Comparison of ENCODE assay signal across 18 cellular contexts in genomic region chr17:65071861-65072260, GRCh38. TPM values are rescaled to one million over a fixed set of nuclear protein-coding genes. Genes with fewer than 3 reads are reported as not detected.
A peak's percentile ranks its signal among the peaks of the same experiment; 100 is the strongest.
DNase-seq lines count a peak whose midpoint lies in the region; ATAC-seq, FAIRE-seq and TF ChIP-seq lines count a peak whose summit lies in the region.
"Had no signal": no experiment of that assay in that cellular context is flagged by ENCODE, and none has a peak within 500 bp of the region (broad histone marks: within the 10 kb centered on the region; RNA-seq: fewer than 3 reads in every experiment).

No MANE protein-coding gene starts in this region.

- WGBS in A549 (ENCODE audit: missing lambda C conversion rate), result 7% methylated on average over 2 of the region's 2 CpGs

- no peak for TF ChIP-seq RAD21 in A549 (conservative IDR thresholded peaks at IDR 0.05 in 1 of 2, IDR thresholded peaks at IDR 0.05 in 1 of 2)

- H3K9me3 ChIP-seq in A549, result no peaks in the 10 kb centered on the region
- H3K9me3 ChIP-seq in astrocyte (ENCODE audit: insufficient read depth, low read depth, low read length), result no peaks in the 10 kb centered on the region
- no peaks in the 10 kb centered on the region for H3K9me3 ChIP-seq in keratinocyte (ENCODE audit: control insufficient read depth, low read depth, low read length)
- H3K9me3 ChIP-seq: gastrocnemius medialis, Peyer's patch had no signal

- H3K9me1 ChIP-seq in keratinocyte (ENCODE audit: control insufficient read depth, extremely low read depth, insufficient read depth, low read length), result no peaks in the 10 kb centered on the region

- TF ChIP-seq CTCF in A549 (IDR thresholded peaks at IDR 0.05) (no peak), astrocyte (IDR thresholded peaks at IDR 0.05; ENCODE audit: insufficient read depth, low read depth, low read length) (no peak), keratinocyte (optimal IDR thresholded peaks at IDR 0.05 in 1 of 3, IDR thresholded peaks at IDR 0.05 in 1 of 3, conservative IDR thresholded peaks at IDR 0.05 in 1 of 3; ENCODE audit: extremely low read depth in 1 of 3, insufficient read depth in 2 of 3, low read length in 3 of 3) (no peak)

- ATAC-seq in A549, result peak; percentile 48 to 69; a peak in 5 of 6 replicates
- ATAC-seq in HG03159 (IDR thresholded peaks at IDR 0.05; ENCODE audit: unreplicated experiment), result no peak
- no peak for ATAC-seq in GM19023 (IDR thresholded peaks at IDR 0.05; ENCODE audit: unreplicated experiment)
- ATAC-seq: activated CD8-positive, alpha-beta T cell treated with anti-CD3 and anti-CD28 coated beads for 36 hours; gastrocnemius medialis; T-cell had no signal

- dilution Hi-C loops in keratinocyte (cut with MboI; ENCODE audit: extremely low pct_ligation_motif_present, low sequenced_read_pairs), result no loop called here

- H3K4me1 ChIP-seq in A549, result peaks cover 57% of the 10 kb centered on the region
- no peaks in the 10 kb centered on the region for H3K4me1 ChIP-seq in astrocyte (ENCODE audit: insufficient read depth, low read length)
- H3K4me1 ChIP-seq in keratinocyte (ENCODE audit: control insufficient read depth, extremely low read depth, insufficient read depth, low read length), result peaks cover 11% of the 10 kb centered on the region

- H2AFZ ChIP-seq in astrocyte (ENCODE audit: low read depth, low read length), result no peak overlapping the region
- H2AFZ ChIP-seq in keratinocyte (ENCODE audit: control insufficient read depth, low read length), result no peak overlapping the region

- CTCF ChIA-PET in A549 (lab: Yijun Ruan, JAX), result interaction anchor here (1.0 to 16.7 kb wide), 6 partner anchors 9 to 126 kb away, joined by 3 to 145 read pairs (median 5); no protein-coding TSS in a partner anchor

- H3K4me3 ChIP-seq in A549 (no peak overlapping the region), astrocyte (ENCODE audit: insufficient read depth, low read depth, low read length) (no peak overlapping the region), keratinocyte (ENCODE audit: control insufficient read depth in 2 of 3, extremely low read depth in 1 of 3, insufficient read depth in 2 of 3, low read depth in 1 of 3, low read length in 3 of 3) (no peak overlapping the region)
- H3K4me3 ChIP-seq: gastrocnemius medialis, Peyer's patch had no signal

- H3K27me3 ChIP-seq in astrocyte (ENCODE audit: insufficient read depth, low read length) (no peaks in the 10 kb centered on the region), keratinocyte (ENCODE audit: control insufficient read depth, extremely low read depth, insufficient read depth, low read length) (no peaks in the 10 kb centered on the region)
- H3K27me3 ChIP-seq: gastrocnemius medialis, Peyer's patch had no signal

- POLR2A ChIA-PET in A549 (lab: Yijun Ruan, JAX), result interaction anchor here (1.0 to 1.6 kb wide), 3 partner anchors 15 to 29 kb away, joined by 3 to 4 read pairs (median 4); partner anchors contain the start of gene GNA13

- H3K27ac ChIP-seq in A549, result peak overlapping the region; percentile 72 to 88
- no peak overlapping the region for H3K27ac ChIP-seq in astrocyte (ENCODE audit: low read depth, low read length)
- no peak overlapping the region for H3K27ac ChIP-seq in keratinocyte (ENCODE audit: control insufficient read depth, insufficient read depth, low read length)
- H3K27ac ChIP-seq: gastrocnemius medialis, HL-60, WERI-Rb-1 had no signal

- no peaks in the 10 kb centered on the region for H3K9me3 Mint-ChIP-seq in astrocyte (ENCODE audit: unreplicated experiment)
- no peaks in the 10 kb centered on the region for H3K9me3 Mint-ChIP-seq in immature natural killer cell
- H3K9me3 Mint-ChIP-seq: activated CD8-positive, alpha-beta T cell treated with anti-CD3 and anti-CD28 coated beads for 36 hours; activated naive CD8-positive, alpha-beta T cell treated with anti-CD3 and anti-CD28 coated beads, Interleukin-2, amount 10 ng/mL, durations not matched to agents 7 days and 5 days; activated T-helper 1 cell treated with anti-CD3 and anti-CD28 coated beads, Interleukin-12 subunit alpha, Interleukin-12 subunit beta, Interleukin-2, Interleukin-4 antibody, amounts not matched to agents 30 ng/mL and 10 ng/mL and 1 ng/mL, durations not matched to agents 14 hours and 24 hours and 36 hours; T-cell had no signal

- H3K4me3 Mint-ChIP-seq in astrocyte (ENCODE audit: unreplicated experiment), result no peak overlapping the region
- no peak overlapping the region for H3K4me3 Mint-ChIP-seq in immature natural killer cell
- H3K4me3 Mint-ChIP-seq: activated CD8-positive, alpha-beta T cell treated with anti-CD3 and anti-CD28 coated beads for 36 hours; activated naive CD8-positive, alpha-beta T cell treated with anti-CD3 and anti-CD28 coated beads, Interleukin-2, amount 10 ng/mL, durations not matched to agents 7 days and 5 days; activated T-helper 1 cell treated with anti-CD3 and anti-CD28 coated beads, Interleukin-12 subunit alpha, Interleukin-12 subunit beta, Interleukin-2, Interleukin-4 antibody, amounts not matched to agents 30 ng/mL and 10 ng/mL and 1 ng/mL, durations not matched to agents 14 hours and 24 hours and 36 hours; T-cell had no signal

- peak overlapping the region; percentile 76 for H3K4me2 ChIP-seq in A549
- no peak overlapping the region for H3K4me2 ChIP-seq in astrocyte (ENCODE audit: low read length)
- H3K4me2 ChIP-seq in keratinocyte (ENCODE audit: control insufficient read depth, extremely low read depth, insufficient read depth, low read depth, low read length), result no peak overlapping the region

- peaks cover 3% of the 10 kb centered on the region for H3K27me3 Mint-ChIP-seq in astrocyte (ENCODE audit: low read depth, unreplicated experiment)
- peaks cover 0 to 5% (median 2%) of the 10 kb centered on the region in 3 donors for H3K27me3 Mint-ChIP-seq in immature natural killer cell (ENCODE audit: low read depth in 3 of 3)
- H3K27me3 Mint-ChIP-seq: activated CD8-positive, alpha-beta T cell treated with anti-CD3 and anti-CD28 coated beads for 36 hours; T-cell had no signal

- DNase-seq in A549 (ENCODE audit: low read depth in 1 of 2, low spot score in 1 of 2) (peak; percentile 51 to 73), H54 (ENCODE audit: insufficient read length, low spot score) (peak; percentile 65), astrocyte (ENCODE audit: low read depth) (peak; percentile 26), keratinocyte (ENCODE audit: low read depth, low spot score) (no peak), DMS153 treated with DMSO at 0.1 percent for 48 hours (lab: John Stamatoyannopoulos, UW; ENCODE audit: unreplicated experiment) (no peak), immature natural killer cell (no peak)
- DNase-seq: activated CD8-positive, alpha-beta T cell treated with anti-CD3 and anti-CD28 coated beads for 36 hours; activated naive CD8-positive, alpha-beta T cell treated with anti-CD3 and anti-CD28 coated beads, Interleukin-2, amount 10 ng/mL, durations not matched to agents 7 days and 5 days; gastrocnemius medialis; KBM-7; NCI-H1417; Peyer's patch; T-cell; WERI-Rb-1 had no signal

- H3K9ac ChIP-seq in astrocyte (ENCODE audit: low read length) (no peak overlapping the region), keratinocyte (ENCODE audit: control insufficient read depth, extremely low read depth, insufficient read depth, low read length) (no peak overlapping the region)

- H3K79me2 ChIP-seq in astrocyte (ENCODE audit: insufficient read depth, low read length) (no peaks in the 10 kb centered on the region), keratinocyte (ENCODE audit: control insufficient read depth, insufficient read depth, low read length) (no peaks in the 10 kb centered on the region)

- H3K36me3 ChIP-seq in astrocyte (ENCODE audit: insufficient read depth, low read length) (no peaks in the 10 kb centered on the region), keratinocyte (ENCODE audit: control insufficient read depth in 2 of 2, extremely low read depth in 1 of 2, insufficient read depth in 2 of 2, low read length in 2 of 2) (no peaks in the 10 kb centered on the region)
- H3K36me3 ChIP-seq: gastrocnemius medialis, Peyer's patch, WERI-Rb-1 had no signal

- H4K20me1 ChIP-seq in astrocyte (ENCODE audit: insufficient read depth, low read length) (no peaks in the 10 kb centered on the region), keratinocyte (ENCODE audit: control insufficient read depth, extremely low read depth, insufficient read depth, low read length) (no peaks in the 10 kb centered on the region)

- no peak for TF ChIP-seq POLR2A in A549 (IDR thresholded peaks at IDR 0.05; ENCODE audit: low read length)
- no peak for TF ChIP-seq POLR2A in H54 (IDR thresholded peaks at IDR 0.05; ENCODE audit: low read depth, low read length)

- H3K36me3 Mint-ChIP-seq in astrocyte (ENCODE audit: low read depth, unreplicated experiment) (no peaks in the 10 kb centered on the region), immature natural killer cell (no peaks in the 10 kb centered on the region)
- H3K36me3 Mint-ChIP-seq: activated naive CD8-positive, alpha-beta T cell treated with anti-CD3 and anti-CD28 coated beads, Interleukin-2, amount 10 ng/mL, durations not matched to agents 7 days and 5 days had no signal

- peaks cover 2% of the 10 kb centered on the region for H3K4me1 Mint-ChIP-seq in astrocyte (ENCODE audit: low read depth, unreplicated experiment)
- H3K4me1 Mint-ChIP-seq in immature natural killer cell, result no peaks in the 10 kb centered on the region
- H3K4me1 Mint-ChIP-seq: activated naive CD8-positive, alpha-beta T cell treated with anti-CD3 and anti-CD28 coated beads, Interleukin-2, amount 10 ng/mL, durations not matched to agents 7 days and 5 days; T-cell had no signal

- FAIRE-seq in A549 (lab: Jason Lieb, UNC), result no peak
- FAIRE-seq in H54 (lab: Jason Lieb, UNC), result peak; percentile 82
- no peak for FAIRE-seq in astrocyte (lab: Jason Lieb, UNC)
- FAIRE-seq in keratinocyte (lab: Jason Lieb, UNC), result peak; percentile 91

- no peak overlapping the region for H3K27ac Mint-ChIP-seq in astrocyte (ENCODE audit: unreplicated experiment)
- H3K27ac Mint-ChIP-seq in immature natural killer cell, result no peak overlapping the region
- H3K27ac Mint-ChIP-seq: activated CD8-positive, alpha-beta T cell treated with anti-CD3 and anti-CD28 coated beads for 36 hours; activated naive CD8-positive, alpha-beta T cell treated with anti-CD3 and anti-CD28 coated beads, Interleukin-2, amount 10 ng/mL, durations not matched to agents 7 days and 5 days; activated T-helper 1 cell treated with anti-CD3 and anti-CD28 coated beads, Interleukin-12 subunit alpha, Interleukin-12 subunit beta, Interleukin-2, Interleukin-4 antibody, amounts not matched to agents 30 ng/mL and 10 ng/mL and 1 ng/mL, durations not matched to agents 14 hours and 24 hours and 36 hours; T-cell had no signal

- TF ChIP-seq EP300 in A549 (IDR thresholded peaks at IDR 0.05), result no peak

RNA-seq across cellular contexts. Expression of gene GNA13, which starts 15.3 kb away (rescaled TPM):
- polyA plus RNA-seq in A549 (2011; rRNA removed), result 79.7 and 95.8 TPM in 2 replicates
- 15.5 and 18.3 TPM in 2 replicates for polyA plus RNA-seq in A549 (2012; cell fraction: cytosol; rRNA removed)
- 7.2 and 10.1 TPM in 2 replicates for polyA plus RNA-seq in A549 (2012; cell fraction: nucleus; rRNA removed)
- polyA plus RNA-seq in A549 (2017; fragmentation: RNase III; extraction: RNeasy Plus Mini Kit Qiagen cat#74134 plus additional on column Dnase treatment), result 32.5 to 34.4 TPM (median 33.1 TPM) in 3 replicates
- 50.0 and 51.2 TPM in 2 replicates for polyA minus RNA-seq in A549 (2011; rRNA and poly(A)+ RNA removed)
- total RNA-seq in astrocyte, result 63.6 and 65.2 TPM in 2 replicates
- polyA plus RNA-seq in keratinocyte, result 23.6 to 38.9 TPM (median 27.3 TPM) in 3 replicates
- 12.4 TPM for polyA plus RNA-seq in keratinocyte (2011; ENCODE audit: low read depth)
- 19.1 and 39.8 TPM in 2 replicates for polyA plus RNA-seq in keratinocyte (2011; cell fraction: cytosol; rRNA removed)
- polyA plus RNA-seq in keratinocyte (2011; cell fraction: nucleus; rRNA removed), result 16.0 and 23.5 TPM in 2 replicates
- 20.7 and 23.7 TPM in 2 replicates for polyA plus RNA-seq in keratinocyte (2012; ENCODE audit: low replicate concordance)
- 13.7 to 58.7 TPM (median 32.2 TPM) in 3 replicates for polyA minus RNA-seq in keratinocyte
- 26.9 TPM for polyA minus RNA-seq in keratinocyte (2011; cell fraction: cytosol; rRNA and poly(A)+ RNA removed)
- polyA minus RNA-seq in keratinocyte (2011; cell fraction: nucleus; rRNA and poly(A)+ RNA removed), result 18.5 and 31.6 TPM in 2 replicates
- polyA plus RNA-seq in immature natural killer cell, result 10 to 100 TPM; 40.0 to 58.3 (median 51.7) TPM

Comparison
In these comparisons a context has a peak if more than half of its experiments do, and no peak if none do; other contexts are left out.
1. ATAC-seq: peak in A549 (2 of 2); none in HG03159 (single experiment) and GM19023 (single experiment).
2. DNase-seq: peak in A549 (2 of 2), H54 (single experiment) and astrocyte (single experiment); none in keratinocyte (single experiment), DMS153 treated with DMSO at 0.1 percent for 48 hours (single experiment) and immature natural killer cell (0 of 3).
3. H3K27ac ChIP-seq: peak in A549 (2 of 2); none in astrocyte (single experiment) and keratinocyte (single experiment).